ENCODE assay signal across 19 cellular contexts in the genomic region with DNA sequence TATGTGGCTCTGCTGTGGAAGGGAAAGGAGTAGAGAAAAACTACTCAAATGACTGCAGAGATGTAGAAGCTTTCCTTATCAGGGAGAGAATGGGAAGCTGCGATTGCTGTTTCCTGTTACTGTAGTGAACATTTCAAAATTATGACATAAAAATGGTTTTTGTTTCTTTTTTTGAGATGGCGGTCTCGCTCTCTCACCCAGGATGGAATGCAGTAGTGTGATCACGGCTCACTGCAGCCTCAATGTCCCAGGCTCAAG. TPM values are rescaled to one million over a fixed set of nuclear protein-coding genes. Genes with fewer than 3 reads are reported as not detected.
DNase-seq lines count a peak whose midpoint lies in the region; ATAC-seq, FAIRE-seq and TF ChIP-seq lines count a peak whose summit lies in the region.
"Had no signal": no experiment of that assay in that cellular context is flagged by ENCODE, and none has a peak within 500 bp of the region (broad histone marks: within the 10 kb centered on the region; RNA-seq: fewer than 3 reads in every experiment).

No MANE protein-coding gene starts in this region.

- H3K27ac Mint-ChIP-seq in GM23338, result no peak overlapping the region
- peak overlapping the region; percentile 78 for H3K27ac Mint-ChIP-seq in endodermal cell
- H3K27ac Mint-ChIP-seq: activated CD4-positive, alpha-beta T cell treated with anti-CD3 and anti-CD28 coated beads for 36 hours; activated naive CD4-positive, alpha-beta T cell treated with anti-CD3 and anti-CD28 coated beads, Interleukin-2, amount 10 ng/mL, durations not matched to agents 7 days and 5 days; stimulated activated naive B cell treated with anti-CD40 and anti-IgM and Interleukin-4, amounts not matched to agents 10 μg/mL and 1 μg/mL and 100 μg/mL, for 72 hours had no signal

- POLR2A ChIA-PET in A549 (lab: Yijun Ruan, JAX), result interaction anchor here (1.4 to 1.9 kb wide), 4 partner anchors 27 to 598 kb away, joined by 4 to 8 read pairs (median 6); partner anchors contain the start of gene CEBPB

- peaks cover 17% of the 10 kb centered on the region for H3K4me1 Mint-ChIP-seq in GM23338
- peaks cover 10% of the 10 kb centered on the region for H3K4me1 Mint-ChIP-seq in endodermal cell

- H3K36me3 Mint-ChIP-seq in GM23338 (ENCODE audit: low read depth) (no peaks in the 10 kb centered on the region; the same call in 2 of the 3 replicates), endodermal cell (ENCODE audit: low read depth) (no peaks in the 10 kb centered on the region)
- H3K36me3 Mint-ChIP-seq: activated naive CD4-positive, alpha-beta T cell treated with anti-CD3 and anti-CD28 coated beads, Interleukin-2, amount 10 ng/mL, durations not matched to agents 7 days and 5 days; stimulated activated naive B cell treated with anti-CD40 and anti-IgM and Interleukin-4, amounts not matched to agents 10 μg/mL and 1 μg/mL and 100 μg/mL, for 72 hours had no signal

- H3K27me3 ChIP-seq in GM23338 (ENCODE audit: insufficient read depth), result no peaks in the 10 kb centered on the region
- no peaks in the 10 kb centered on the region for H3K27me3 ChIP-seq in endodermal cell (ENCODE audit: control insufficient read depth, insufficient read depth, low read length, poor library complexity, severe bottlenecking)
- no peaks in the 10 kb centered on the region for H3K27me3 ChIP-seq in parathyroid adenoma (ENCODE audit: control insufficient read depth, insufficient read depth, low read length)
- H3K27me3 ChIP-seq: body of pancreas had no signal

- H4K20me1 ChIP-seq in GM23338 (replicated peaks; ENCODE audit: insufficient read depth), result no peaks in the 10 kb centered on the region

- H3K9me2 ChIP-seq in GM23338 (ENCODE audit: insufficient read depth), result no peaks in the 10 kb centered on the region

- no peak overlapping the region for H3K4me3 Mint-ChIP-seq in GM23338
- no peak overlapping the region for H3K4me3 Mint-ChIP-seq in endodermal cell
- H3K4me3 Mint-ChIP-seq: activated CD4-positive, alpha-beta T cell treated with anti-CD3 and anti-CD28 coated beads for 36 hours; activated naive CD4-positive, alpha-beta T cell treated with anti-CD3 and anti-CD28 coated beads, Interleukin-2, amount 10 ng/mL, durations not matched to agents 7 days and 5 days; stimulated activated naive B cell treated with anti-CD40 and anti-IgM and Interleukin-4, amounts not matched to agents 10 μg/mL and 1 μg/mL and 100 μg/mL, for 72 hours had no signal

- ATAC-seq in A549 (no peak), GM23338 (no peak), HG03139 (IDR thresholded peaks at IDR 0.05; ENCODE audit: unreplicated experiment) (no peak), HG03175 (IDR thresholded peaks at IDR 0.05; ENCODE audit: unreplicated experiment) (no peak)
- no peak for ATAC-seq in activated CD4-positive, CD25-positive, alpha-beta regulatory T cell treated with anti-CD3 and anti-CD28 coated beads, Interleukin-2, amount 50 U/mL, for 24 hours
- ATAC-seq: activated CD4-positive, alpha-beta T cell treated with anti-CD3 and anti-CD28 coated beads for 36 hours; body of pancreas; stimulated activated naive B cell treated with anti-CD40 and anti-IgM and Interleukin-4, amounts not matched to agents 10 μg/mL and 1 μg/mL and 100 μg/mL, for 72 hours had no signal

- H3F3A ChIP-seq in GM23338 (replicated peaks; ENCODE audit: low read depth), result 0 out of 2 replicates have a peak, but pooled peaks cover 2% of the 10 kb centered on the region

- H2AFZ ChIP-seq in GM23338, result peak overlapping the region; percentile 38; the same call in 1 of the 2 replicates
- H2AFZ ChIP-seq in parathyroid adenoma, result peak overlapping the region; percentile 61

- 96% methylated on average over 4 of the region's 4 CpGs for WGBS in A549 (ENCODE audit: missing lambda C conversion rate)
- WGBS in endodermal cell (ENCODE audit: insufficient coverage in 1 of 2, insufficient read length in 1 of 2), 2 experiments, result 95 to 97% methylated on average over 4 of the region's 4 CpGs

- H3K4me1 ChIP-seq in A549 (peaks cover 29% of the 10 kb centered on the region), GM23338 (ENCODE audit: insufficient read depth) (peaks cover 16% of the 10 kb centered on the region), endodermal cell (ENCODE audit: control insufficient read depth, insufficient read depth, low read length) (no peaks in the 10 kb centered on the region), parathyroid adenoma (peaks cover 17% of the 10 kb centered on the region)

- H3K4me3 ChIP-seq in A549 (no peak overlapping the region), GM23338 (no peak overlapping the region), endodermal cell (ENCODE audit: low read length) (no peak overlapping the region), parathyroid adenoma (ENCODE audit: low read depth, low read length) (no peak overlapping the region)
- H3K4me3 ChIP-seq: body of pancreas had no signal

- TF ChIP-seq CTCF in A549 (IDR thresholded peaks at IDR 0.05) (no peak), GM23338 (conservative IDR thresholded peaks at IDR 0.05; ENCODE audit: low read depth in 2 of 2) (no peak), endodermal cell (conservative IDR thresholded peaks at IDR 0.05) (no peak), parathyroid adenoma (IDR thresholded peaks at IDR 0.05) (no peak)

- H3K79me2 ChIP-seq in GM23338 (replicated peaks; ENCODE audit: insufficient read depth), result no peaks in the 10 kb centered on the region
- H3K79me2 ChIP-seq in parathyroid adenoma, result no peaks in the 10 kb centered on the region

- TF ChIP-seq RAD21 in A549 (conservative IDR thresholded peaks at IDR 0.05 in 1 of 2, IDR thresholded peaks at IDR 0.05 in 1 of 2), result no peak

- FAIRE-seq in A549 (lab: Jason Lieb, UNC), result no peak
- FAIRE-seq: D721Med, H54 had no signal

- H3K27me3 Mint-ChIP-seq in GM23338 (ENCODE audit: insufficient read depth, low read depth, poor library complexity) (peaks cover 8% of the 10 kb centered on the region), endodermal cell (ENCODE audit: insufficient read depth) (no peaks in the 10 kb centered on the region)
- H3K27me3 Mint-ChIP-seq: activated CD4-positive, alpha-beta T cell treated with anti-CD3 and anti-CD28 coated beads for 36 hours had no signal

- no peak for DNase-seq in A549 (ENCODE audit: low read depth in 1 of 2, low spot score in 1 of 2)
- DNase-seq in GM23338 (ENCODE audit: low spot score), result no peak
- DNase-seq in endodermal cell, result no peak
- DNase-seq in glomerular visceral epithelial cell (ENCODE audit: extremely low spot score), result no peak
- DNase-seq: activated CD4-positive, alpha-beta T cell treated with anti-CD3 and anti-CD28 coated beads for 36 hours; activated naive CD4-positive, alpha-beta T cell treated with anti-CD3 and anti-CD28 coated beads, Interleukin-2, amount 10 ng/mL, durations not matched to agents 7 days and 5 days; activated T-cell treated with anti-CD3 and anti-CD28 coated beads for 4 hours; body of pancreas; NCI-H1694; NCI-H446 treated with DMSO at 0.1 percent for 48 hours; SIG-M5; stimulated activated CD4-positive, alpha-beta T cell treated with anti-CD3 and anti-CD28 coated beads, Interleukin-12 subunit alpha, Interleukin-12 subunit beta, amount 100 ng/mL, for 4 hours; stimulated activated naive B cell treated with anti-CD40 and anti-IgM and Interleukin-4, amounts not matched to agents 10 μg/mL and 1 μg/mL and 100 μg/mL, for 72 hours had no signal

- H3K27ac ChIP-seq in A549 (peak overlapping the region; percentile 90), GM23338 (ENCODE audit: low read depth) (no peak overlapping the region), endodermal cell (ENCODE audit: low read depth, low read length) (no peak overlapping the region), parathyroid adenoma (peak overlapping the region; percentile 41)
- H3K27ac ChIP-seq: body of pancreas had no signal

- no peak for TF ChIP-seq POLR2A in A549 (IDR thresholded peaks at IDR 0.05; ENCODE audit: low read length)

- no peak overlapping the region for H3K9ac ChIP-seq in endodermal cell (ENCODE audit: extremely low read depth, low read length, poor library complexity, severe bottlenecking)
- H3K9ac ChIP-seq in parathyroid adenoma, result no peak overlapping the region

- peaks cover 7% of the 10 kb centered on the region for H3K9me3 Mint-ChIP-seq in GM23338
- no peaks in the 10 kb centered on the region for H3K9me3 Mint-ChIP-seq in endodermal cell
- H3K9me3 Mint-ChIP-seq: activated naive CD4-positive, alpha-beta T cell treated with anti-CD3 and anti-CD28 coated beads, Interleukin-2, amount 10 ng/mL, durations not matched to agents 7 days and 5 days; stimulated activated naive B cell treated with anti-CD40 and anti-IgM and Interleukin-4, amounts not matched to agents 10 μg/mL and 1 μg/mL and 100 μg/mL, for 72 hours had no signal

- CTCF ChIA-PET in A549 (lab: Yijun Ruan, JAX), result interaction anchor here (0.8 to 15.3 kb wide), 38 partner anchors 9 to 673 kb away, joined by 3 to 347 read pairs (median 5); no protein-coding TSS in a partner anchor

- TF ChIP-seq EP300 in A549 (IDR thresholded peaks at IDR 0.05), result no peak

- H3K4me2 ChIP-seq in A549 (peak overlapping the region; percentile 73), GM23338 (no peak overlapping the region), parathyroid adenoma (ENCODE audit: low read length) (no peak overlapping the region)

- no peaks in the 10 kb centered on the region for H3K9me3 ChIP-seq in A549
- no peaks in the 10 kb centered on the region for H3K9me3 ChIP-seq in endodermal cell (ENCODE audit: control insufficient read depth, low read length)
- H3K9me3 ChIP-seq in parathyroid adenoma (ENCODE audit: control insufficient read depth, low read length), result no peaks in the 10 kb centered on the region
- H3K9me3 ChIP-seq: body of pancreas had no signal

- no peaks in the 10 kb centered on the region for H3K36me3 ChIP-seq in GM23338 (ENCODE audit: insufficient read depth)
- no peaks in the 10 kb centered on the region for H3K36me3 ChIP-seq in endodermal cell (ENCODE audit: control insufficient read depth, insufficient read depth, low read length)
- H3K36me3 ChIP-seq in parathyroid adenoma (ENCODE audit: control insufficient read depth, insufficient read depth, low read length), result no peaks in the 10 kb centered on the region

RNA-seq across cellular contexts. Expression of gene BCAS4, which starts 6.1 kb away (rescaled TPM):
- polyA plus RNA-seq in A549 (2011; rRNA removed), result 15.5 and 16.9 TPM in 2 replicates
- polyA plus RNA-seq in A549 (2012; cell fraction: cytosol; rRNA removed), result 48.8 and 49.8 TPM in 2 replicates
- polyA plus RNA-seq in A549 (2012; cell fraction: nucleus; rRNA removed), result 14.4 and 23.6 TPM in 2 replicates
- 45.9 to 48.4 TPM (median 46.6 TPM) in 3 replicates for polyA plus RNA-seq in A549 (2017; fragmentation: RNase III; extraction: RNeasy Plus Mini Kit Qiagen cat#74134 plus additional on column Dnase treatment)
- polyA minus RNA-seq in A549 (2011; rRNA and poly(A)+ RNA removed), result 8.7 and 10.3 TPM in 2 replicates
- total RNA-seq in GM23338 (2014; rRNA removed; shearing (Covaris generic)), result 6.3 and 22.2 TPM in 2 replicates
- polyA plus RNA-seq in GM23338 (2016; fragmentation: Nextera tagmentation; extraction: Ambion mirVana), result 22.0 and 24.8 TPM in 2 replicates
- 10 to 100 TPM in 1 of 2 donors, 1 to 10 TPM in 1; 9.5 to 25.2 TPM for total RNA-seq in endodermal cell
- polyA plus RNA-seq in endodermal cell (2013, experiment 1 of 2), result 10.0 TPM
- 10.5 TPM for polyA plus RNA-seq in endodermal cell (2013, experiment 2 of 2)

RNA-seq across cellular contexts. Expression of gene PARD6B, which starts 57.4 kb away (rescaled TPM):
- 6.2 and 6.4 TPM in 2 replicates for polyA plus RNA-seq in A549 (2011; rRNA removed)
- polyA plus RNA-seq in A549 (2012; cell fraction: cytosol; rRNA removed), result 1.6 and 1.7 TPM in 2 replicates
- 1.3 and 1.7 TPM in 2 replicates for polyA plus RNA-seq in A549 (2012; cell fraction: nucleus; rRNA removed)
- 2.7 to 3.1 TPM (median 2.8 TPM) in 3 replicates for polyA plus RNA-seq in A549 (2017; fragmentation: RNase III; extraction: RNeasy Plus Mini Kit Qiagen cat#74134 plus additional on column Dnase treatment)
- polyA minus RNA-seq in A549 (2011; rRNA and poly(A)+ RNA removed), result 11.1 and 11.2 TPM in 2 replicates
- total RNA-seq in GM23338 (2014; rRNA removed; shearing (Covaris generic)), result 29.2 and 39.7 TPM in 2 replicates
- 20.0 and 23.5 TPM in 2 replicates for polyA plus RNA-seq in GM23338 (2016; fragmentation: Nextera tagmentation; extraction: Ambion mirVana)
- total RNA-seq in endodermal cell, result 10 to 100 TPM; 29.0 to 36.7 TPM
- 5.8 TPM for polyA plus RNA-seq in endodermal cell (2013, experiment 1 of 2)
- polyA plus RNA-seq in endodermal cell (2013, experiment 2 of 2), result 7.0 TPM

Comparison
In these comparisons a context has a peak if more than half of its experiments do, and no peak if none do; other contexts are left out.
1. H3K27ac ChIP-seq: peak in A549 (2 of 2) and parathyroid adenoma (single experiment); none in GM23338 (single experiment) and endodermal cell (single experiment).